In the genomic region with DNA sequence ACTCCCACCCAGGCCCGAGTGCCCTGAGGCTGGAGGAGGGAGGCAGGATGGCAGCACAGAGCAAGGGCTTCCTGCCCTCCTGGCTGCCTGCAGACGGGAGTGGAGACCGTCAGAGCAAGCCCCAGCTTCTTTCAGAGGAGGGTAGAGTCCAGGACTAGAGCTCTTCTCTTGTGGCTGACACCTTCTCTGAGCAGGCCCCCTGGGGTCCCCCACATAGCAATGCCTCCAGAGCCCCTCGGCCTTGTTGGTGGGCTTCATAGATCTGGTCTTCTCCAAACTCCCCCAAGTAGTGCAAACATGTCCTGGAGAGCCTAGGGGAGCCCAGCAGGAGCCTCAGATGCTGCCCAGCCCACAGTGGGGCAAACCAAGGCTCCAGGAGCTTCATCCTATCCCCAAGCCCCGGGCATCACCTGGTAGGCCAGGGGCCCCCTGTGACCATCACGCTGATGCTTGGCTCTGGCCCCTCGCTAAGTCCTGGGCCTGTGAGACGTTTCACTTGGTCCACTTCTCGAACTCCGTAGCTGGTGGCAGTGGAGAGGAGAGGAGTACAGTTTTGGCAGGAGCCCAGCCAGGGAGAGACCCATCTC, we compare ENCODE assay signal across 1 cellular context.
TF ChIP-seq lines count a peak whose summit lies in the region.

No MANE protein-coding gene starts in this region.

TF ChIP-seq in GM12878, 131 proteins besides CTCF, POLR2A, EP300 and RAD21:
- TF ChIP-seq, protein P1, sequence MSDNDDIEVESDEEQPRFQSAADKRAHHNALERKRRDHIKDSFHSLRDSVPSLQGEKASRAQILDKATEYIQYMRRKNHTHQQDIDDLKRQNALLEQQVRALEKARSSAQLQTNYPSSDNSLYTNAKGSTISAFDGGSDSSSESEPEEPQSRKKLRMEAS (IDR thresholded peaks at IDR 0.05; ENCODE audit: low read depth, low read length) = no peak
